8 cellular contexts compared by ENCODE assay signal in genomic region chr11:115919341-115920086, GRCh38.
DNase-seq lines count a peak whose midpoint lies in the region; ATAC-seq and FAIRE-seq lines count a peak whose summit lies in the region.

No MANE protein-coding gene starts in this region.

- H3K4me1 Mint-ChIP-seq in activated T-cell treated with anti-CD3 and anti-CD28 coated beads, Interleukin-2, amount 50 U/mL, for 72 hours (ENCODE audit: low read depth) = peaks cover 38% of the 10 kb centered on the region
- H3K4me1 Mint-ChIP-seq in immature natural killer cell = no peaks in the 10 kb centered on the region

- peak overlapping the region; percentile 57 to 67 for H3K4me3 Mint-ChIP-seq in activated T-cell treated with anti-CD3 and anti-CD28 coated beads, Interleukin-2, amount 50 U/mL, for 72 hours
- H3K4me3 Mint-ChIP-seq in immature natural killer cell = no peak overlapping the region

- peaks cover 26% of the 10 kb centered on the region for H3K27me3 Mint-ChIP-seq in activated T-cell treated with anti-CD3 and anti-CD28 coated beads, Interleukin-2, amount 50 U/mL, for 72 hours (ENCODE audit: low read depth)
- peaks cover 3 to 7% (median 3%) of the 10 kb centered on the region in 3 donors for H3K27me3 Mint-ChIP-seq in immature natural killer cell (ENCODE audit: low read depth in 3 of 3)

- DNase-seq in stimulated activated CD4-positive, alpha-beta T cell treated with anti-CD3 and anti-CD28 coated beads, Interleukin-1b, Interleukin-23, amount 100 ng/mL, for 48 hours = peak; percentile 5
- no peak for DNase-seq in stimulated activated CD4-positive, alpha-beta T cell treated with anti-CD3 and anti-CD28 coated beads, Interleukin-2, amount 100 ng/mL, for 48 hours
- DNase-seq in activated T-cell treated with anti-CD3 and anti-CD28 coated beads, Interleukin-2, amount 50 U/mL, for 72 hours = peak; percentile 47 to 53
- DNase-seq in urothelium cell line (ENCODE audit: low spot score) (peak; percentile 77), immature natural killer cell (no peak), epidermal melanocyte (ENCODE audit: insufficient read length, low spot score) (no peak)

- H3K9me3 Mint-ChIP-seq in activated T-cell treated with anti-CD3 and anti-CD28 coated beads, Interleukin-2, amount 50 U/mL, for 72 hours = peaks cover 0 to 2% of the 10 kb centered on the region in 2 donors
- no peaks in the 10 kb centered on the region for H3K9me3 Mint-ChIP-seq in immature natural killer cell

- peak; percentile 51 for ATAC-seq in HG03064 (IDR thresholded peaks at IDR 0.05; ENCODE audit: low read depth, unreplicated experiment)
- ATAC-seq in activated T-cell treated with anti-CD3 and anti-CD28 coated beads, Interleukin-2, amount 50 U/mL, for 72 hours (replicated peaks in 1 of 2) = peak; percentile 89
- no peak for ATAC-seq in esophagus mucosa

- peak overlapping the region; percentile 67 for H3K27ac Mint-ChIP-seq in activated T-cell treated with anti-CD3 and anti-CD28 coated beads, Interleukin-2, amount 50 U/mL, for 72 hours
- H3K27ac Mint-ChIP-seq in immature natural killer cell = no peak overlapping the region

- peak; percentile 66 for FAIRE-seq in urothelium cell line (lab: Jason Lieb, UNC)

- peaks cover 0 to 1% of the 10 kb centered on the region in 2 donors for H3K36me3 Mint-ChIP-seq in activated T-cell treated with anti-CD3 and anti-CD28 coated beads, Interleukin-2, amount 50 U/mL, for 72 hours (ENCODE audit: insufficient read depth in 2 of 2)
- no peaks in the 10 kb centered on the region for H3K36me3 Mint-ChIP-seq in immature natural killer cell

Comparison
In these comparisons a context has a peak if more than half of its experiments do, and no peak if none do; other contexts are left out.
1. DNase-seq: peak in stimulated activated CD4-positive, alpha-beta T cell treated with anti-CD3 and anti-CD28 coated beads, Interleukin-1b, Interleukin-23, amount 100 ng/mL, for 48 hours (single experiment), activated T-cell treated with anti-CD3 and anti-CD28 coated beads, Interleukin-2, amount 50 U/mL, for 72 hours (2 of 2) and urothelium cell line (single experiment); none in stimulated activated CD4-positive, alpha-beta T cell treated with anti-CD3 and anti-CD28 coated beads, Interleukin-2, amount 100 ng/mL, for 48 hours (0 of 2), immature natural killer cell (0 of 3) and epidermal melanocyte (single experiment).
2. H3K4me3 Mint-ChIP-seq: peak in activated T-cell treated with anti-CD3 and anti-CD28 coated beads, Interleukin-2, amount 50 U/mL, for 72 hours (2 of 2); none in immature natural killer cell (0 of 5).